Comparison of ENCODE assay signal across 16 cellular contexts in genomic region chr7:152661479-152661878, GRCh38. TPM values are rescaled to one million over a fixed set of nuclear protein-coding genes. Genes with fewer than 3 reads are reported as not detected.
DNase-seq lines count a peak whose midpoint lies in the region; ATAC-seq and TF ChIP-seq lines count a peak whose summit lies in the region.
"Had no signal": no experiment of that assay in that cellular context is flagged by ENCODE, and none has a peak within 500 bp of the region (broad histone marks: within the 10 kb centered on the region; RNA-seq: fewer than 3 reads in every experiment).

No MANE protein-coding gene starts in this region.

- peak overlapping the region in 1 of 3 donors; percentile 13 for H3K4me3 ChIP-seq in skeletal muscle tissue (ENCODE audit: low read length in 3 of 3)
- H3K4me3 ChIP-seq: GM23248 had no signal

- no peak overlapping the region for H3K9ac ChIP-seq in skeletal muscle tissue (ENCODE audit: low read depth in 1 of 3, low read length in 3 of 3)
- H3K9ac ChIP-seq: GM23248 had no signal

- 0 out of 2 replicates have a peak, but pooled peaks cover 3% of the 10 kb centered on the region for H3K4me1 Mint-ChIP-seq in WTC11

- H3K27ac Mint-ChIP-seq in WTC11: peak overlapping the region; percentile 79; the same call in 1 of the 2 replicates
- H3K27ac Mint-ChIP-seq: HFFc6 had no signal

- no peaks in the 10 kb centered on the region for H3K9me3 ChIP-seq in skeletal muscle tissue (ENCODE audit: control insufficient read depth in 3 of 3, low read length in 3 of 3)

- DNase-seq in Right ventricle myocardium inferior (ENCODE audit: missing footprints) (no peak), cardiac septum (ENCODE audit: low spot score) (no peak), WTC11 (ENCODE audit: low spot score) (no peak), left ventricle myocardium superior (no peak), midbrain (lab: John Stamatoyannopoulos, UW) (no peak)
- DNase-seq: AML-193; CD4-positive, CD25-positive, alpha-beta regulatory T cell; DMS79; GM23248; HFFc6; KBM-7; NCI-H1436 treated with DMSO at 0.1 percent for 48 hours; NCI-H2081 treated with DMSO at 0.1 percent for 48 hours had no signal

- CTCF ChIA-PET in WTC11 (lab: Charles Lee): no interaction called here

- TF ChIP-seq CTCF in WTC11 (IDR thresholded peaks at IDR 0.05): no peak

- H3K27me3 Mint-ChIP-seq in WTC11 (ENCODE audit: low read depth): no peaks in the 10 kb centered on the region
- H3K27me3 Mint-ChIP-seq: CD4-positive, CD25-positive, alpha-beta regulatory T cell had no signal

- no peaks in the 10 kb centered on the region for H3K27me3 ChIP-seq in skeletal muscle tissue (ENCODE audit: control insufficient read depth in 3 of 3, insufficient read depth in 3 of 3, low read length in 3 of 3)

- peaks cover 3 to 7% (median 5%) of the 10 kb centered on the region in 3 donors for H3K4me1 ChIP-seq in skeletal muscle tissue (ENCODE audit: control insufficient read depth in 3 of 3, insufficient read depth in 3 of 3, low read length in 3 of 3)

- POLR2A ChIA-PET in WTC11 (lab: Charles Lee): no interaction called here

- intact Hi-C loops in Right ventricle myocardium inferior (cut with DNase I): no loop called here
- intact Hi-C loops in cardiac septum (cut with DNase I): no loop called here
- intact Hi-C loops in left ventricle myocardium superior (cut with micrococcal nuclease): no loop called here

- no peaks in the 10 kb centered on the region for H3K9me3 Mint-ChIP-seq in WTC11
- H3K9me3 Mint-ChIP-seq: CD4-positive, CD25-positive, alpha-beta regulatory T cell; HFFc6 had no signal

- H3K4me3 Mint-ChIP-seq in WTC11: no peak overlapping the region
- H3K4me3 Mint-ChIP-seq: CD4-positive, CD25-positive, alpha-beta regulatory T cell; HFFc6 had no signal

- peaks cover 38% of the 10 kb centered on the region for H3K36me3 Mint-ChIP-seq in WTC11
- H3K36me3 Mint-ChIP-seq: CD4-positive, CD25-positive, alpha-beta regulatory T cell had no signal

- peak; percentile 91 for ATAC-seq in Right ventricle myocardium inferior
- ATAC-seq in WTC11: no peak
- ATAC-seq in left ventricle myocardium superior: peak; percentile 98
- ATAC-seq in HG03342 (IDR thresholded peaks at IDR 0.05; ENCODE audit: unreplicated experiment): no peak

- no peaks in the 10 kb centered on the region for H3K36me3 ChIP-seq in skeletal muscle tissue (ENCODE audit: control insufficient read depth in 3 of 3, insufficient read depth in 3 of 3, low read length in 3 of 3)

- H3K27ac ChIP-seq in skeletal muscle tissue (ENCODE audit: low read depth, low read length): peak overlapping the region; percentile 26
- H3K27ac ChIP-seq: GM23248, HL-60 had no signal

TF ChIP-seq in WTC11, 78 proteins besides CTCF, POLR2A, EP300 and RAD21:
- TF ChIP-seq GTF2I (CRISPR knock-in tag; conservative IDR thresholded peaks at IDR 0.05) (no peak), ELF4 (CRISPR knock-in tag; IDR thresholded peaks at IDR 0.05; ENCODE audit: low read depth) (no peak), ETV6 (CRISPR knock-in tag; IDR thresholded peaks at IDR 0.05) (no peak), ZNF121 (CRISPR knock-in tag; IDR thresholded peaks at IDR 0.05) (no peak), CREM (CRISPR knock-in tag; IDR thresholded peaks at IDR 0.05) (no peak), SMAD3 (CRISPR knock-in tag; IDR thresholded peaks at IDR 0.05; ENCODE audit: borderline replicate concordance) (no peak), ZBTB21 (CRISPR knock-in tag; IDR thresholded peaks at IDR 0.05; ENCODE audit: borderline replicate concordance) (no peak), ZNF396 (CRISPR knock-in tag; IDR thresholded peaks at IDR 0.05; ENCODE audit: borderline replicate concordance) (no peak)

RNA-seq across cellular contexts. Expression of gene XRCC2, which starts 14.5 kb away (rescaled TPM):
- total RNA-seq in Right ventricle myocardium inferior: 0.65 TPM
- total RNA-seq in cardiac septum: 0.24 TPM
- total RNA-seq in WTC11 (2021): 21.2 to 25.4 TPM (median 21.7 TPM) in 3 replicates
- 0.67 TPM for total RNA-seq in left ventricle myocardium superior
- 1.6 TPM for total RNA-seq in skeletal muscle tissue

Comparison
In these comparisons a context has a peak if more than half of its experiments do, and no peak if none do; other contexts are left out.
1. ATAC-seq: peak in Right ventricle myocardium inferior (single experiment) and left ventricle myocardium superior (single experiment); none in WTC11 (single experiment) and HG03342 (single experiment).